Comparison of ENCODE assay signal across 26 cellular contexts in the genomic region with DNA sequence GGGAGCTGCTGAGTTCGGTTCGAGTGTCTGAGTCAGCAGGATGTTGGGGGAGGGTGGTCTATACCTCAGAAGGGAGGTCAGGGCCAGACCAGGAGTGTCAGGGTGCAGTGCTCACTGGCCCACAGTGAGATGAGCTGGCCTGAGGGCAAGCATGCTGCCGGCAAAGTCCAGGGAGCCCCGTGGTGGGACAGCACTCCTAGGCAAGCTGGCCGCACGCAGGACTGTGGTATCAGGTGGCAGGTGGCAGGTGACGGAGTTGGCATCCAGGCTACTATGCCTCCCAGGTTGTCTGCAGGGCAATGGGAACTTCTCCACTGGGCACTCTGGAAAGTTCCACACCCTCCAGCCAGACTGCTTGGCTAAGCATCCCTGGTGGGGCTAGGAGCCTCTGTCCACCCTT. TPM values are rescaled to one million over a fixed set of nuclear protein-coding genes. Genes with fewer than 3 reads are reported as not detected.
DNase-seq lines count a peak whose midpoint lies in the region; ATAC-seq and TF ChIP-seq lines count a peak whose summit lies in the region.
"Had no signal": no experiment of that assay in that cellular context is flagged by ENCODE, and none has a peak within 500 bp of the region (broad histone marks: within the 10 kb centered on the region; RNA-seq: fewer than 3 reads in every experiment).

No MANE protein-coding gene starts in this region.

- TF ChIP-seq CTCF in nephron progenitor cell (IDR thresholded peaks at IDR 0.05) (no peak), osteoblast (IDR thresholded peaks at IDR 0.05; ENCODE audit: extremely low read depth, low read depth, low read length) (no peak), lower lobe of right lung (IDR thresholded peaks at IDR 0.05) (no peak)

- no peaks in the 10 kb centered on the region for H3K9me3 Mint-ChIP-seq in nephron progenitor cell
- H3K9me3 Mint-ChIP-seq: CD8-positive, alpha-beta memory T cell had no signal

- ATAC-seq in lower lobe of right lung, result no peak
- no peak for ATAC-seq in HG02759 (IDR thresholded peaks at IDR 0.05; ENCODE audit: unreplicated experiment)
- ATAC-seq: GM12878 had no signal

- no peak overlapping the region for H3K4me2 ChIP-seq in osteoblast (ENCODE audit: insufficient read depth, low read length)
- H3K4me2 ChIP-seq: BLaER1 had no signal

- peaks cover 24% of the 10 kb centered on the region for H3K4me1 Mint-ChIP-seq in nephron progenitor cell
- H3K4me1 Mint-ChIP-seq: CD14-positive monocyte; CD4-positive, CD25-positive, alpha-beta regulatory T cell; CD8-positive, alpha-beta memory T cell had no signal

- H3K27ac Mint-ChIP-seq in nephron progenitor cell, result no peak overlapping the region
- H3K27ac Mint-ChIP-seq: CD4-positive, alpha-beta memory T cell; CD4-positive, CD25-positive, alpha-beta regulatory T cell; CD8-positive, alpha-beta memory T cell had no signal

- peaks cover 35% of the 10 kb centered on the region for H3K27me3 ChIP-seq in osteoblast (ENCODE audit: insufficient read depth, low read length)
- peaks cover 61% of the 10 kb centered on the region for H3K27me3 ChIP-seq in lower lobe of right lung (ENCODE audit: low read depth)

- intact Hi-C loops in lower lobe of right lung (cut with DNase I), result no loop called here

- no peaks in the 10 kb centered on the region for H4K20me1 ChIP-seq in osteoblast (ENCODE audit: insufficient read depth, low read length)

- no peaks in the 10 kb centered on the region for H3K9me3 ChIP-seq in osteoblast (ENCODE audit: low read depth, low read length)
- no peaks in the 10 kb centered on the region for H3K9me3 ChIP-seq in lower lobe of right lung
- H3K9me3 ChIP-seq: BE2C, BLaER1 had no signal

- no peak overlapping the region for H3K27ac ChIP-seq in osteoblast (ENCODE audit: low read depth, low read length)
- no peak overlapping the region for H3K27ac ChIP-seq in lower lobe of right lung
- H3K27ac ChIP-seq: 22Rv1, BLaER1 had no signal

- no peak overlapping the region for H3K4me3 ChIP-seq in osteoblast (ENCODE audit: insufficient read depth, low read length)
- no peak overlapping the region for H3K4me3 ChIP-seq in lower lobe of right lung
- H3K4me3 ChIP-seq: BLaER1, GM12878 had no signal

- peaks cover 47% of the 10 kb centered on the region for H3K27me3 Mint-ChIP-seq in nephron progenitor cell (ENCODE audit: low read depth, poor library complexity)

- H3K4me1 ChIP-seq in osteoblast (ENCODE audit: insufficient read depth, low read length) (no peaks in the 10 kb centered on the region), lower lobe of right lung (no peaks in the 10 kb centered on the region)
- H3K4me1 ChIP-seq: BE2C had no signal

- H3K36me3 ChIP-seq in osteoblast (ENCODE audit: insufficient read depth, low read length) (no peaks in the 10 kb centered on the region), lower lobe of right lung (no peaks in the 10 kb centered on the region)
- H3K36me3 ChIP-seq: BE2C, BLaER1 had no signal

- no peaks in the 10 kb centered on the region for H3K79me2 ChIP-seq in osteoblast (ENCODE audit: insufficient read depth, low read length)

- DNase-seq in A172 (ENCODE audit: low spot score) (peak; percentile 26), nephron progenitor cell (no peak), osteoblast (ENCODE audit: insufficient read length, low spot score, missing footprints) (peak; percentile 73), lower lobe of right lung (no peak)
- DNase-seq: ACHN; BE2C; C1 segment of cervical spinal cord; CD4-positive, alpha-beta memory T cell; CD4-positive, CD25-positive, alpha-beta regulatory T cell; CD8-positive, alpha-beta memory T cell; COR-L47; DMS 273 treated with DMSO at 0.1 percent for 48 hours; DMS153; DMS53; DMS79; DND-41; EL; GDM1 had no signal

- peaks cover 5% of the 10 kb centered on the region for H3K36me3 Mint-ChIP-seq in nephron progenitor cell (ENCODE audit: low read depth)
- H3K36me3 Mint-ChIP-seq: CD14-positive monocyte; CD4-positive, alpha-beta memory T cell; CD4-positive, CD25-positive, alpha-beta regulatory T cell; CD8-positive, alpha-beta memory T cell had no signal

- peak overlapping the region; percentile 27 for H3K4me3 Mint-ChIP-seq in nephron progenitor cell
- H3K4me3 Mint-ChIP-seq: CD4-positive, alpha-beta memory T cell; CD4-positive, CD25-positive, alpha-beta regulatory T cell; CD8-positive, alpha-beta memory T cell had no signal

- H2AFZ ChIP-seq in osteoblast (ENCODE audit: low read length), result no peak overlapping the region

RNA-seq across cellular contexts. Expression of gene FGF3, which starts 4.8 kb away (rescaled TPM):
- 0.24 TPM in 1 of 2 replicates, not detected in the other for total RNA-seq in A172 (2014; rRNA removed; shearing (Covaris generic))
- total RNA-seq in osteoblast (not detected in 2 replicates), lower lobe of right lung (not detected)
- total RNA-seq: A673; CD4-positive, alpha-beta memory T cell; CD4-positive, CD25-positive, alpha-beta regulatory T cell; CD8-positive, alpha-beta memory T cell; Daoy; G401; GM12878 had no signal

RNA-seq across cellular contexts. Expression of gene FGF4, which starts 39.3 kb away (rescaled TPM):
- not detected in 2 replicates for total RNA-seq in A172 (2014; rRNA removed; shearing (Covaris generic))
- not detected in 2 replicates for total RNA-seq in osteoblast
- not detected for total RNA-seq in lower lobe of right lung
- total RNA-seq: A673; CD4-positive, alpha-beta memory T cell; CD4-positive, CD25-positive, alpha-beta regulatory T cell; CD8-positive, alpha-beta memory T cell; Daoy; G401; GM12878 had no signal

Comparison
In these comparisons a context has a peak if more than half of its experiments do, and no peak if none do; other contexts are left out.
1. DNase-seq: peak in A172 (single experiment) and osteoblast (single experiment); none in nephron progenitor cell (single experiment) and lower lobe of right lung (single experiment).